In the genomic region with DNA sequence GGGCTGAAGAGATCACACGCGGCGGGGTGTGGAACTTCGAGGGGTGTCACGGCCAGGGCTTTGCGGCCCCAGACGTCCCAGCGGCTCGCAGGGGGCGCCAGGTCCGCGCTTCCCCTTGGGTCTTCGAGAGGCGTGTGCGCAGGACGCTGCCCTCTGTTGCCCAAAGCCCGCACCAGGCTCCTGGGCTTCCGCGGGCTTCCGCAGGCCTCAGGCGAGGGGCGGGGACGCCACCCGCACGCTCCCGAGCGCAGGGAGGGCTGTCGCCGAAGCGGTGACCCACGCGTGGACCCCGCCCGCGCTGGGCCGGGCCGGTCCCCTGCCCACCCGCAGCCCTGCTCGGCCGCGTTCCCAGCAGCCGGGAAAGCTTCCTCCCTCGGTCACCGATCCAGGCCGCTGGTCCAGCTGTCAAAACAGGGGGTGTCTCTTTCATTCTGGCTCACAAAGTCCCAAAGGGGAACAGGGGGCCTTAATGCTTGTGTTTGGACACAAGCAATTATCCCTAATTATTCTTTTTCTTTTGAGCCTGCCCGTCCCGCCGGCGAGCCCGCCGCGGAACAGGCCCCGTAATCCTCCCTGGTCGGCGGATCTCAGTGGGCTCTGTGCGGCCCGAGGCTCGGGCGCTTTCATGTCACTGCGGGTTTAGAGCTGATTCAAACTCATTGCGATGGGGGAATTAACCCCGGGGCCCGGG, we compare ENCODE assay signal across 8 cellular contexts.
DNase-seq lines count a peak whose midpoint lies in the region; ATAC-seq and TF ChIP-seq lines count a peak whose summit lies in the region.
"Had no signal": no experiment of that assay in that cellular context is flagged by ENCODE, and none has a peak within 500 bp of the region (broad histone marks: within the 10 kb centered on the region; RNA-seq: fewer than 3 reads in every experiment).

No MANE protein-coding gene starts in this region.

- H3K4me3 ChIP-seq in WI38 (ENCODE audit: low read depth, low read length) (peak overlapping the region; percentile 24; the same call in 1 of the 2 replicates), endodermal cell (ENCODE audit: low read length) (peak overlapping the region; percentile 74), mesendoderm (ENCODE audit: low read length) (no peak overlapping the region), subcutaneous abdominal adipose tissue (ENCODE audit: low read depth in 1 of 5, low read length in 5 of 5) (peak overlapping the region in 4 of 5 donors; percentile 58 to 60 (median 59))

- TF ChIP-seq CTCF in WI38 (IDR thresholded peaks at IDR 0.05; ENCODE audit: low read depth, low read length) (no peak), endodermal cell (conservative IDR thresholded peaks at IDR 0.05) (peak; percentile 43)

- CTCF ChIA-PET in activated CD4-positive, alpha-beta memory T cell treated with anti-CD3 and anti-CD28 coated beads for 36 hours (lab: Charles Lee): interaction anchor here (1.6 kb wide), 1 partner anchor 17 kb away, joined by 4 read pairs; no protein-coding TSS in a partner anchor

- DNase-seq in endodermal cell (peak; percentile 79), mesendoderm (peak; percentile 37)
- no peak for DNase-seq in activated CD4-positive, alpha-beta memory T cell treated with anti-CD3 and anti-CD28 coated beads for 36 hours
- DNase-seq: thyroid gland had no signal

- no peak overlapping the region for H3K23ac ChIP-seq in mesendoderm (ENCODE audit: low read length)

- peak overlapping the region; percentile 73 for H3K56ac ChIP-seq in mesendoderm (ENCODE audit: low read length)

- H3K4me2 ChIP-seq in mesendoderm (ENCODE audit: low read length): peak overlapping the region; percentile 90

- H3K27ac Mint-ChIP-seq in endodermal cell: no peak overlapping the region
- H3K27ac Mint-ChIP-seq in activated CD4-positive, alpha-beta memory T cell treated with anti-CD3 and anti-CD28 coated beads for 36 hours: no peak overlapping the region

- peak overlapping the region; percentile 49 for H3K4me3 Mint-ChIP-seq in endodermal cell
- H3K4me3 Mint-ChIP-seq in activated CD4-positive, alpha-beta memory T cell treated with anti-CD3 and anti-CD28 coated beads for 36 hours: no peak overlapping the region

- ATAC-seq in HG02642 (IDR thresholded peaks at IDR 0.05; ENCODE audit: poor library complexity, unreplicated experiment) (no peak), esophagus mucosa (no peak)

- no peaks in the 10 kb centered on the region for H3K79me1 ChIP-seq in mesendoderm (ENCODE audit: low read length)

- H4K8ac ChIP-seq in mesendoderm (ENCODE audit: low read depth, low read length): no peak overlapping the region

- H4K5ac ChIP-seq in mesendoderm (ENCODE audit: low read length): no peak overlapping the region

- H3K27me3 ChIP-seq in endodermal cell (ENCODE audit: control insufficient read depth, insufficient read depth, low read length, poor library complexity, severe bottlenecking) (peaks cover 90% of the 10 kb centered on the region), mesendoderm (ENCODE audit: insufficient read depth, low read length, poor library complexity) (peaks cover 48% of the 10 kb centered on the region), subcutaneous abdominal adipose tissue (ENCODE audit: control insufficient read depth in 5 of 5, insufficient read depth in 4 of 5, low read length in 5 of 5) (peaks cover 37 to 56% (median 48%) of the 10 kb centered on the region in 5 donors)

- peaks cover 85% of the 10 kb centered on the region for H3K27me3 Mint-ChIP-seq in endodermal cell (ENCODE audit: insufficient read depth)
- peaks cover 59% of the 10 kb centered on the region for H3K27me3 Mint-ChIP-seq in activated CD4-positive, alpha-beta memory T cell treated with anti-CD3 and anti-CD28 coated beads for 36 hours

- WGBS in endodermal cell (ENCODE audit: insufficient coverage in 1 of 2, insufficient read length in 1 of 2), 2 experiments: 0 to 2% methylated on average over 24 to 63 of the region's 63 CpGs
- WGBS in mesendoderm (ENCODE audit: extremely low coverage, insufficient coverage, low lambda C conversion rate): no CpG with 5 or more reads among the region's 63 CpGs

- no peak overlapping the region for H3K4ac ChIP-seq in mesendoderm (ENCODE audit: low read depth, low read length)

- no peak overlapping the region for H2AK5ac ChIP-seq in mesendoderm (ENCODE audit: low read length)

- no peaks in the 10 kb centered on the region for H3K9me3 Mint-ChIP-seq in endodermal cell
- H3K9me3 Mint-ChIP-seq in activated CD4-positive, alpha-beta memory T cell treated with anti-CD3 and anti-CD28 coated beads for 36 hours: no peaks in the 10 kb centered on the region

- H3K4me1 ChIP-seq in endodermal cell (ENCODE audit: control insufficient read depth, insufficient read depth, low read length) (no peaks in the 10 kb centered on the region), mesendoderm (ENCODE audit: control insufficient read depth, low read depth, low read length) (peaks cover 6% of the 10 kb centered on the region), subcutaneous abdominal adipose tissue (ENCODE audit: control insufficient read depth in 5 of 5, insufficient read depth in 5 of 5, low read length in 5 of 5) (peaks cover 0 to 21% (median 18%) of the 10 kb centered on the region in 5 donors)

- intact Hi-C loops in activated CD4-positive, alpha-beta memory T cell treated with anti-CD3 and anti-CD28 coated beads for 36 hours (cut with micrococcal nuclease): loop anchor here (1.0 to 2.0 kb wide), 2 partner anchors 68 to 215 kb away; a partner anchor contains a TSS

- H3K18ac ChIP-seq in mesendoderm (ENCODE audit: low read length): no peak overlapping the region

- no peak overlapping the region for H2BK120ac ChIP-seq in mesendoderm (ENCODE audit: low read depth, low read length)

- no peak overlapping the region for H2BK5ac ChIP-seq in mesendoderm (ENCODE audit: low read length)

- H3K27ac ChIP-seq in endodermal cell (ENCODE audit: low read depth, low read length) (no peak overlapping the region), mesendoderm (ENCODE audit: low read depth, low read length) (no peak overlapping the region), subcutaneous abdominal adipose tissue (ENCODE audit: low read depth, low read length) (no peak overlapping the region)
- H3K27ac ChIP-seq: thyroid gland had no signal

- H3K4me1 Mint-ChIP-seq in endodermal cell: peaks cover 12% of the 10 kb centered on the region
- H3K4me1 Mint-ChIP-seq in activated CD4-positive, alpha-beta memory T cell treated with anti-CD3 and anti-CD28 coated beads for 36 hours (ENCODE audit: low read depth): peaks cover 23% of the 10 kb centered on the region

- POLR2A ChIA-PET in activated CD4-positive, alpha-beta memory T cell treated with anti-CD3 and anti-CD28 coated beads for 36 hours (lab: Charles Lee): no interaction called here

- H3K9me3 ChIP-seq in endodermal cell (ENCODE audit: control insufficient read depth, low read length) (no peaks in the 10 kb centered on the region), subcutaneous abdominal adipose tissue (ENCODE audit: control insufficient read depth in 5 of 5, low read length in 5 of 5) (no peaks in the 10 kb centered on the region)
- H3K9me3 ChIP-seq: thyroid gland had no signal

- no peak overlapping the region for H2BK15ac ChIP-seq in mesendoderm (replicated peaks; ENCODE audit: low read depth)

- H3K9ac ChIP-seq in endodermal cell (ENCODE audit: extremely low read depth, low read length, poor library complexity, severe bottlenecking) (no peak overlapping the region), mesendoderm (ENCODE audit: low read length) (peak overlapping the region; percentile 54), subcutaneous abdominal adipose tissue (ENCODE audit: low read length in 5 of 5) (peak overlapping the region in 2 of 5 donors; percentile 0 to 41)

- H3K36me3 ChIP-seq in endodermal cell (ENCODE audit: control insufficient read depth, insufficient read depth, low read length) (no peaks in the 10 kb centered on the region), mesendoderm (ENCODE audit: control insufficient read depth, insufficient read depth, low read length) (no peaks in the 10 kb centered on the region), subcutaneous abdominal adipose tissue (ENCODE audit: control insufficient read depth in 5 of 5, insufficient read depth in 5 of 5, low read length in 5 of 5) (no peaks in the 10 kb centered on the region)
- H3K36me3 ChIP-seq: thyroid gland had no signal

- H3K36me3 Mint-ChIP-seq in endodermal cell (ENCODE audit: low read depth): no peaks in the 10 kb centered on the region
- no peaks in the 10 kb centered on the region for H3K36me3 Mint-ChIP-seq in activated CD4-positive, alpha-beta memory T cell treated with anti-CD3 and anti-CD28 coated beads for 36 hours

- no peaks in the 10 kb centered on the region for H3K79me2 ChIP-seq in mesendoderm (ENCODE audit: control insufficient read depth, insufficient read depth, low read length)
